31 cellular contexts compared by ENCODE assay signal in the genomic region with DNA sequence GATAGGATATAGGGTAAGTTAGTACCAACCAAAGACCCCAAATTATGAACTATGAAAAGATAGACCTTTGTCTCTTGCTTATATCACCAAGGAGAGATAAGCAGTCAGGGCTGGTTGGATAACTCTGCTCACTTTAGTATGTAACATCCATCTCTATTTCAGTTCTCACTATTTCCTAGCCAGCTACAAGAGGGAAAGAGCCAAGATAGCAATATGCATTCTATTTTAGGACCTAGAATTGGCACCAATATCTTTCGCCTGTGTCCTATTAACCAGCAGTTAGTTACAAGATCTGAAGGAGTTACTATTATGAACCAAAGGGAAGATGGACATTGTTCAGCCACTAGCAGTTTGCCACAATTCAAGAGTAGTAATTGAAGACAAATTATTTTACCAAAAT.
"Had no signal": no experiment of that assay in that cellular context is flagged by ENCODE, and none has a peak within 500 bp of the region (broad histone marks: within the 10 kb centered on the region; RNA-seq: fewer than 3 reads in every experiment).

No MANE protein-coding gene starts in this region.

- H3K36me3 ChIP-seq: ascending aorta, MG63 had no signal

- ATAC-seq: activated naive CD4-positive, alpha-beta T cell treated with anti-CD3 and anti-CD28 coated beads, Interleukin-2, amount 50 U/mL, for 72 hours; activated naive CD8-positive, alpha-beta T cell treated with anti-CD3 and anti-CD28 coated beads, Interleukin-2, amount 50 U/mL, for 24 hours; activated T-cell treated with anti-CD3 and anti-CD28 coated beads, Interleukin-2, amount 50 U/mL, for 4 hours; body of pancreas; Panc1; T-helper 17 cell had no signal

- H3K4me1 ChIP-seq: ascending aorta had no signal

- H3K4me3 ChIP-seq: ascending aorta, body of pancreas, MG63 had no signal

- DNase-seq: activated B cell treated with CpG ODN at 0.5 μM for 24 hours; activated CD4-positive, alpha-beta memory T cell treated with anti-CD3 and anti-CD28 coated beads for 36 hours; activated CD4-positive, alpha-beta T cell treated with anti-CD3 and anti-CD28 coated beads for 1 hour; activated CD4-positive, alpha-beta T cell treated with anti-CD3 and anti-CD28 coated beads, Interleukin-2, amount 10 ng/mL, durations not matched to agents 7 days and 5 days; activated CD8-positive, alpha-beta memory T cell treated with anti-CD3 and anti-CD28 coated beads for 24 hours; activated effector memory CD4-positive, alpha-beta T cell treated with anti-CD3 and anti-CD28 coated beads, Interleukin-2, amount 50 U/mL, for 16 hours; activated naive CD4-positive, alpha-beta T cell treated with Interleukin-2 at 50 U/mL for 16 hours; activated naive CD8-positive, alpha-beta T cell treated with anti-CD3 and anti-CD28 coated beads, Interleukin-2, amount 50 U/mL, for 24 hours; activated T-cell treated with anti-CD3 and anti-CD28 coated beads, Interleukin-2, amount 50 U/mL, for 4 hours; amniotic stem cell; body of pancreas; MG63; MV-4-11; NCI-H1092 treated with DMSO at 0.1 percent for 48 hours; NCI-H1417 treated with DMSO at 0.1 percent for 48 hours; NCI-H1694; NCI-H2029; NCI-H2107; NCI-H2171 treated with DMSO at 0.1 percent for 48 hours; NCI-H226; NCI-H510A; NCI-H526 treated with DMSO at 0.1 percent for 48 hours; NCI-H82; OCI-M1; RPMI8226; SHP77; T-helper 17 cell; T-helper 9 cell had no signal

- H3K9me3 ChIP-seq: ascending aorta, body of pancreas, MG63 had no signal

- H3K27ac ChIP-seq: ascending aorta, body of pancreas had no signal

- H3K27me3 ChIP-seq: ascending aorta, body of pancreas, MG63 had no signal
